In the genomic region with DNA sequence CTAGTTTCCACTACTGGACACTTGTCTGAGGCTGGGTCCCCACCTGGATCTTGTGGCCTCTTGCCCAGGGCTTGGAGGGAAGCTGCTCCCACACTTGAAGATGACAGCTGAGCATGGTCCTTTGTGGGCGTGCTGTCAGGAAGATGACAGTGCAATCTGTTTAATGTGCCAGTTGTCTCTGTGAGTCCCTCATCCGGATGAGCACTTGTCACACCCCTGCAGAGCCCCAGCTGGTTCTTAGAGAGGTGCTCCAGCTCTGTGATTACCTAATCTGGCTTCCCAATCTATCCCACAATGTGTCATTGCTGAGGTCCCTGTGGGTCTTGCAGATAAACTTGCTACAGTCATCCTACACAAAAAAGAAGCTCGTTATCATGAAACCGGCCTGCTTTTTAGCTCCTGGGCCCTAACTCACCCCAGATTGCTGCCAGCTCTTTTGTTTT, we compare ENCODE assay signal across 1 cellular context.
A peak's percentile ranks its signal among the peaks of the same experiment; 100 is the strongest.
TF ChIP-seq lines count a peak whose summit lies in the region.

No MANE protein-coding gene starts in this region.

TF ChIP-seq in K562, 482 proteins besides CTCF, POLR2A, EP300 and RAD21 (continued from another document and continues in another):
- 0 out of 2 replicates have a peak, but pooled peaks have one; percentile 51 for TF ChIP-seq CBX5 (IDR thresholded peaks at IDR 0.05; ENCODE audit: borderline replicate concordance, low read depth)
- no peak for TF ChIP-seq SNRNP70 (optimal IDR thresholded peaks at IDR 0.05; ENCODE audit: low read depth, low read length)
- peak; percentile 100 for TF ChIP-seq CTBP1 (IDR thresholded peaks at IDR 0.05; ENCODE audit: borderline replicate concordance)
- TF ChIP-seq JUN (IDR thresholded peaks at IDR 0.05; ENCODE audit: borderline replicate concordance, low read depth, low read length) = peak; percentile 99
- no peak for TF ChIP-seq JUN (CRISPR knock-in tag; IDR thresholded peaks at IDR 0.05; ENCODE audit: borderline replicate concordance)
- TF ChIP-seq YBX1 (IDR thresholded peaks at IDR 0.05) = no peak
- no peak for TF ChIP-seq MCM5 (IDR thresholded peaks at IDR 0.05; ENCODE audit: low read depth)
- TF ChIP-seq, protein P1, sequence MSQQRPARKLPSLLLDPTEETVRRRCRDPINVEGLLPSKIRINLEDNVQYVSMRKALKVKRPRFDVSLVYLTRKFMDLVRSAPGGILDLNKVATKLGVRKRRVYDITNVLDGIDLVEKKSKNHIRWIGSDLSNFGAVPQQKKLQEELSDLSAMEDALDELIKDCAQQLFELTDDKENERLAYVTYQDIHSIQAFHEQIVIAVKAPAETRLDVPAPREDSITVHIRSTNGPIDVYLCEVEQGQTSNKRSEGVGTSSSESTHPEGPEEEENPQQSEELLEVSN (IDR thresholded peaks at IDR 0.05; ENCODE audit: borderline replicate concordance in 1 of 2, extremely low read depth in 1 of 2, insufficient read depth in 1 of 2, insufficient read length in 1 of 2, low read depth in 1 of 2, low read length in 1 of 2, poor library complexity in 1 of 2, severe bottlenecking in 1 of 2) = peak; percentile 41 to 69
- TF ChIP-seq, protein P2, sequence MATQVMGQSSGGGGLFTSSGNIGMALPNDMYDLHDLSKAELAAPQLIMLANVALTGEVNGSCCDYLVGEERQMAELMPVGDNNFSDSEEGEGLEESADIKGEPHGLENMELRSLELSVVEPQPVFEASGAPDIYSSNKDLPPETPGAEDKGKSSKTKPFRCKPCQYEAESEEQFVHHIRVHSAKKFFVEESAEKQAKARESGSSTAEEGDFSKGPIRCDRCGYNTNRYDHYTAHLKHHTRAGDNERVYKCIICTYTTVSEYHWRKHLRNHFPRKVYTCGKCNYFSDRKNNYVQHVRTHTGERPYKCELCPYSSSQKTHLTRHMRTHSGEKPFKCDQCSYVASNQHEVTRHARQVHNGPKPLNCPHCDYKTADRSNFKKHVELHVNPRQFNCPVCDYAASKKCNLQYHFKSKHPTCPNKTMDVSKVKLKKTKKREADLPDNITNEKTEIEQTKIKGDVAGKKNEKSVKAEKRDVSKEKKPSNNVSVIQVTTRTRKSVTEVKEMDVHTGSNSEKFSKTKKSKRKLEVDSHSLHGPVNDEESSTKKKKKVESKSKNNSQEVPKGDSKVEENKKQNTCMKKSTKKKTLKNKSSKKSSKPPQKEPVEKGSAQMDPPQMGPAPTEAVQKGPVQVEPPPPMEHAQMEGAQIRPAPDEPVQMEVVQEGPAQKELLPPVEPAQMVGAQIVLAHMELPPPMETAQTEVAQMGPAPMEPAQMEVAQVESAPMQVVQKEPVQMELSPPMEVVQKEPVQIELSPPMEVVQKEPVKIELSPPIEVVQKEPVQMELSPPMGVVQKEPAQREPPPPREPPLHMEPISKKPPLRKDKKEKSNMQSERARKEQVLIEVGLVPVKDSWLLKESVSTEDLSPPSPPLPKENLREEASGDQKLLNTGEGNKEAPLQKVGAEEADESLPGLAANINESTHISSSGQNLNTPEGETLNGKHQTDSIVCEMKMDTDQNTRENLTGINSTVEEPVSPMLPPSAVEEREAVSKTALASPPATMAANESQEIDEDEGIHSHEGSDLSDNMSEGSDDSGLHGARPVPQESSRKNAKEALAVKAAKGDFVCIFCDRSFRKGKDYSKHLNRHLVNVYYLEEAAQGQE (CRISPR knock-in tag; IDR thresholded peaks at IDR 0.05; ENCODE audit: low read depth) = peak; percentile 69
- TF ChIP-seq MCM7 (IDR thresholded peaks at IDR 0.05) = no peak
- TF ChIP-seq MYBL2 (IDR thresholded peaks at IDR 0.05; ENCODE audit: low read depth) = no peak
- no peak for TF ChIP-seq MYBL2 (CRISPR knock-in tag; IDR thresholded peaks at IDR 0.05; ENCODE audit: borderline replicate concordance)
- 0 out of 2 replicates have a peak, but pooled peaks have one; percentile 39 for TF ChIP-seq ZNF324 (CRISPR knock-in tag; IDR thresholded peaks at IDR 0.05)
- TF ChIP-seq POLR3A (IDR thresholded peaks at IDR 0.05; ENCODE audit: borderline replicate concordance, extremely low read depth, insufficient read depth, insufficient read length) = no peak
- TF ChIP-seq ZFP36 (IDR thresholded peaks at IDR 0.05; ENCODE audit: low read depth, low read length, partially characterized antibody) = peak; percentile 38
- TF ChIP-seq ZNF12 (CRISPR knock-in tag; IDR thresholded peaks at IDR 0.05) = no peak
- peak; percentile 98 for TF ChIP-seq NFE2 (IDR thresholded peaks at IDR 0.05; ENCODE audit: low read depth)
- TF ChIP-seq EWSR1 (IDR thresholded peaks at IDR 0.05; ENCODE audit: borderline replicate concordance, low read depth, partially characterized antibody) = no peak
- no peak for TF ChIP-seq RBM22 (IDR thresholded peaks at IDR 0.05; ENCODE audit: low read depth, low read length, poor library complexity, severe bottlenecking)
- TF ChIP-seq ZNF586 (CRISPR knock-in tag; conservative IDR thresholded peaks at IDR 0.05) = no peak
- TF ChIP-seq POU5F1 (IDR thresholded peaks at IDR 0.05; ENCODE audit: borderline replicate concordance, low read depth, low read length, partially characterized antibody) = no peak
- TF ChIP-seq, protein P3, sequence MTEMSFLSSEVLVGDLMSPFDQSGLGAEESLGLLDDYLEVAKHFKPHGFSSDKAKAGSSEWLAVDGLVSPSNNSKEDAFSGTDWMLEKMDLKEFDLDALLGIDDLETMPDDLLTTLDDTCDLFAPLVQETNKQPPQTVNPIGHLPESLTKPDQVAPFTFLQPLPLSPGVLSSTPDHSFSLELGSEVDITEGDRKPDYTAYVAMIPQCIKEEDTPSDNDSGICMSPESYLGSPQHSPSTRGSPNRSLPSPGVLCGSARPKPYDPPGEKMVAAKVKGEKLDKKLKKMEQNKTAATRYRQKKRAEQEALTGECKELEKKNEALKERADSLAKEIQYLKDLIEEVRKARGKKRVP (CRISPR knock-in tag; IDR thresholded peaks at IDR 0.05) = 0 out of 2 replicates have a peak, but pooled peaks have one; percentile 38
- peak; percentile 73; the same call in 1 of the 2 replicates for TF ChIP-seq PHF21A (IDR thresholded peaks at IDR 0.05; ENCODE audit: borderline replicate concordance, low read depth)
- no peak for TF ChIP-seq TAF15 (IDR thresholded peaks at IDR 0.05; ENCODE audit: low read depth, low read length)
- peak; percentile 66; the same call in 1 of the 2 replicates for TF ChIP-seq TARDBP (IDR thresholded peaks at IDR 0.05)
- peak; percentile 87 for TF ChIP-seq EGR1 (conservative IDR thresholded peaks at IDR 0.05)
- TF ChIP-seq COPS2 (conservative IDR thresholded peaks at IDR 0.05) = no peak
- peak; percentile 89 for TF ChIP-seq RUNX1 (IDR thresholded peaks at IDR 0.05; ENCODE audit: low read depth)
- no peak for TF ChIP-seq SRSF9 (IDR thresholded peaks at IDR 0.05; ENCODE audit: borderline replicate concordance, low read depth, low read length)
- peak; percentile 98 for TF ChIP-seq TRIM24 (IDR thresholded peaks at IDR 0.05)
- peak; percentile 45 for TF ChIP-seq SAP30 (IDR thresholded peaks at IDR 0.05; ENCODE audit: borderline replicate concordance, insufficient read depth, low read depth, low read length, poor library complexity, severe bottlenecking)
- TF ChIP-seq, protein P4, sequence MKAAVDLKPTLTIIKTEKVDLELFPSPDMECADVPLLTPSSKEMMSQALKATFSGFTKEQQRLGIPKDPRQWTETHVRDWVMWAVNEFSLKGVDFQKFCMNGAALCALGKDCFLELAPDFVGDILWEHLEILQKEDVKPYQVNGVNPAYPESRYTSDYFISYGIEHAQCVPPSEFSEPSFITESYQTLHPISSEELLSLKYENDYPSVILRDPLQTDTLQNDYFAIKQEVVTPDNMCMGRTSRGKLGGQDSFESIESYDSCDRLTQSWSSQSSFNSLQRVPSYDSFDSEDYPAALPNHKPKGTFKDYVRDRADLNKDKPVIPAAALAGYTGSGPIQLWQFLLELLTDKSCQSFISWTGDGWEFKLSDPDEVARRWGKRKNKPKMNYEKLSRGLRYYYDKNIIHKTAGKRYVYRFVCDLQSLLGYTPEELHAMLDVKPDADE (conservative IDR thresholded peaks at IDR 0.05; ENCODE audit: control insufficient read depth, low read depth, low read length) = peak; percentile 88
- TF ChIP-seq SPI1 (IDR thresholded peaks at IDR 0.05; ENCODE audit: borderline replicate concordance, low read depth, low read length) = no peak
- no peak for TF ChIP-seq ZNF174 (CRISPR knock-in tag; IDR thresholded peaks at IDR 0.05)
- TF ChIP-seq, protein P5, sequence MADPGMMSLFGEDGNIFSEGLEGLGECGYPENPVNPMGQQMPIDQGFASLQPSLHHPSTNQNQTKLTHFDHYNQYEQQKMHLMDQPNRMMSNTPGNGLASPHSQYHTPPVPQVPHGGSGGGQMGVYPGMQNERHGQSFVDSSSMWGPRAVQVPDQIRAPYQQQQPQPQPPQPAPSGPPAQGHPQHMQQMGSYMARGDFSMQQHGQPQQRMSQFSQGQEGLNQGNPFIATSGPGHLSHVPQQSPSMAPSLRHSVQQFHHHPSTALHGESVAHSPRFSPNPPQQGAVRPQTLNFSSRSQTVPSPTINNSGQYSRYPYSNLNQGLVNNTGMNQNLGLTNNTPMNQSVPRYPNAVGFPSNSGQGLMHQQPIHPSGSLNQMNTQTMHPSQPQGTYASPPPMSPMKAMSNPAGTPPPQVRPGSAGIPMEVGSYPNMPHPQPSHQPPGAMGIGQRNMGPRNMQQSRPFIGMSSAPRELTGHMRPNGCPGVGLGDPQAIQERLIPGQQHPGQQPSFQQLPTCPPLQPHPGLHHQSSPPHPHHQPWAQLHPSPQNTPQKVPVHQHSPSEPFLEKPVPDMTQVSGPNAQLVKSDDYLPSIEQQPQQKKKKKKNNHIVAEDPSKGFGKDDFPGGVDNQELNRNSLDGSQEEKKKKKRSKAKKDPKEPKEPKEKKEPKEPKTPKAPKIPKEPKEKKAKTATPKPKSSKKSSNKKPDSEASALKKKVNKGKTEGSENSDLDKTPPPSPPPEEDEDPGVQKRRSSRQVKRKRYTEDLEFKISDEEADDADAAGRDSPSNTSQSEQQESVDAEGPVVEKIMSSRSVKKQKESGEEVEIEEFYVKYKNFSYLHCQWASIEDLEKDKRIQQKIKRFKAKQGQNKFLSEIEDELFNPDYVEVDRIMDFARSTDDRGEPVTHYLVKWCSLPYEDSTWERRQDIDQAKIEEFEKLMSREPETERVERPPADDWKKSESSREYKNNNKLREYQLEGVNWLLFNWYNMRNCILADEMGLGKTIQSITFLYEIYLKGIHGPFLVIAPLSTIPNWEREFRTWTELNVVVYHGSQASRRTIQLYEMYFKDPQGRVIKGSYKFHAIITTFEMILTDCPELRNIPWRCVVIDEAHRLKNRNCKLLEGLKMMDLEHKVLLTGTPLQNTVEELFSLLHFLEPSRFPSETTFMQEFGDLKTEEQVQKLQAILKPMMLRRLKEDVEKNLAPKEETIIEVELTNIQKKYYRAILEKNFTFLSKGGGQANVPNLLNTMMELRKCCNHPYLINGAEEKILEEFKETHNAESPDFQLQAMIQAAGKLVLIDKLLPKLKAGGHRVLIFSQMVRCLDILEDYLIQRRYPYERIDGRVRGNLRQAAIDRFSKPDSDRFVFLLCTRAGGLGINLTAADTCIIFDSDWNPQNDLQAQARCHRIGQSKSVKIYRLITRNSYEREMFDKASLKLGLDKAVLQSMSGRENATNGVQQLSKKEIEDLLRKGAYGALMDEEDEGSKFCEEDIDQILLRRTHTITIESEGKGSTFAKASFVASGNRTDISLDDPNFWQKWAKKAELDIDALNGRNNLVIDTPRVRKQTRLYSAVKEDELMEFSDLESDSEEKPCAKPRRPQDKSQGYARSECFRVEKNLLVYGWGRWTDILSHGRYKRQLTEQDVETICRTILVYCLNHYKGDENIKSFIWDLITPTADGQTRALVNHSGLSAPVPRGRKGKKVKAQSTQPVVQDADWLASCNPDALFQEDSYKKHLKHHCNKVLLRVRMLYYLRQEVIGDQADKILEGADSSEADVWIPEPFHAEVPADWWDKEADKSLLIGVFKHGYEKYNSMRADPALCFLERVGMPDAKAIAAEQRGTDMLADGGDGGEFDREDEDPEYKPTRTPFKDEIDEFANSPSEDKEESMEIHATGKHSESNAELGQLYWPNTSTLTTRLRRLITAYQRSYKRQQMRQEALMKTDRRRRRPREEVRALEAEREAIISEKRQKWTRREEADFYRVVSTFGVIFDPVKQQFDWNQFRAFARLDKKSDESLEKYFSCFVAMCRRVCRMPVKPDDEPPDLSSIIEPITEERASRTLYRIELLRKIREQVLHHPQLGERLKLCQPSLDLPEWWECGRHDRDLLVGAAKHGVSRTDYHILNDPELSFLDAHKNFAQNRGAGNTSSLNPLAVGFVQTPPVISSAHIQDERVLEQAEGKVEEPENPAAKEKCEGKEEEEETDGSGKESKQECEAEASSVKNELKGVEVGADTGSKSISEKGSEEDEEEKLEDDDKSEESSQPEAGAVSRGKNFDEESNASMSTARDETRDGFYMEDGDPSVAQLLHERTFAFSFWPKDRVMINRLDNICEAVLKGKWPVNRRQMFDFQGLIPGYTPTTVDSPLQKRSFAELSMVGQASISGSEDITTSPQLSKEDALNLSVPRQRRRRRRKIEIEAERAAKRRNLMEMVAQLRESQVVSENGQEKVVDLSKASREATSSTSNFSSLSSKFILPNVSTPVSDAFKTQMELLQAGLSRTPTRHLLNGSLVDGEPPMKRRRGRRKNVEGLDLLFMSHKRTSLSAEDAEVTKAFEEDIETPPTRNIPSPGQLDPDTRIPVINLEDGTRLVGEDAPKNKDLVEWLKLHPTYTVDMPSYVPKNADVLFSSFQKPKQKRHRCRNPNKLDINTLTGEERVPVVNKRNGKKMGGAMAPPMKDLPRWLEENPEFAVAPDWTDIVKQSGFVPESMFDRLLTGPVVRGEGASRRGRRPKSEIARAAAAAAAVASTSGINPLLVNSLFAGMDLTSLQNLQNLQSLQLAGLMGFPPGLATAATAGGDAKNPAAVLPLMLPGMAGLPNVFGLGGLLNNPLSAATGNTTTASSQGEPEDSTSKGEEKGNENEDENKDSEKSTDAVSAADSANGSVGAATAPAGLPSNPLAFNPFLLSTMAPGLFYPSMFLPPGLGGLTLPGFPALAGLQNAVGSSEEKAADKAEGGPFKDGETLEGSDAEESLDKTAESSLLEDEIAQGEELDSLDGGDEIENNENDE (IDR thresholded peaks at IDR 0.05; ENCODE audit: low read depth, low read length) = no peak
- peak; percentile 87 for TF ChIP-seq ZNF311 (CRISPR knock-in tag; IDR thresholded peaks at IDR 0.05)
- TF ChIP-seq SRSF1 (IDR thresholded peaks at IDR 0.05; ENCODE audit: low read depth, low read length) = no peak
- TF ChIP-seq NFE2L1 (tag; IDR thresholded peaks at IDR 0.05; ENCODE audit: borderline replicate concordance, low read depth) = 0 out of 2 replicates have a peak, but pooled peaks have one; percentile 17
- 0 out of 2 replicates have a peak, but pooled peaks have one; percentile 35 for TF ChIP-seq ZNF76 (CRISPR knock-in tag; IDR thresholded peaks at IDR 0.05; ENCODE audit: borderline replicate concordance)
- TF ChIP-seq, protein P6, sequence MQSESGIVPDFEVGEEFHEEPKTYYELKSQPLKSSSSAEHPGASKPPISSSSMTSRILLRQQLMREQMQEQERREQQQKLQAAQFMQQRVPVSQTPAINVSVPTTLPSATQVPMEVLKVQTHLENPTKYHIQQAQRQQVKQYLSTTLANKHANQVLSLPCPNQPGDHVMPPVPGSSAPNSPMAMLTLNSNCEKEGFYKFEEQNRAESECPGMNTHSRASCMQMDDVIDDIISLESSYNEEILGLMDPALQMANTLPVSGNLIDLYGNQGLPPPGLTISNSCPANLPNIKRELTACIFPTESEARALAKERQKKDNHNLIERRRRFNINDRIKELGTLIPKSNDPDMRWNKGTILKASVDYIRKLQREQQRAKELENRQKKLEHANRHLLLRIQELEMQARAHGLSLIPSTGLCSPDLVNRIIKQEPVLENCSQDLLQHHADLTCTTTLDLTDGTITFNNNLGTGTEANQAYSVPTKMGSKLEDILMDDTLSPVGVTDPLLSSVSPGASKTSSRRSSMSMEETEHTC (IDR thresholded peaks at IDR 0.05) = peak; percentile 71
- no peak; the same call in 1 of the 2 replicates for TF ChIP-seq ILF3 (IDR thresholded peaks at IDR 0.05; ENCODE audit: borderline replicate concordance)
